20 cellular contexts compared by ENCODE assay signal in the genomic region with DNA sequence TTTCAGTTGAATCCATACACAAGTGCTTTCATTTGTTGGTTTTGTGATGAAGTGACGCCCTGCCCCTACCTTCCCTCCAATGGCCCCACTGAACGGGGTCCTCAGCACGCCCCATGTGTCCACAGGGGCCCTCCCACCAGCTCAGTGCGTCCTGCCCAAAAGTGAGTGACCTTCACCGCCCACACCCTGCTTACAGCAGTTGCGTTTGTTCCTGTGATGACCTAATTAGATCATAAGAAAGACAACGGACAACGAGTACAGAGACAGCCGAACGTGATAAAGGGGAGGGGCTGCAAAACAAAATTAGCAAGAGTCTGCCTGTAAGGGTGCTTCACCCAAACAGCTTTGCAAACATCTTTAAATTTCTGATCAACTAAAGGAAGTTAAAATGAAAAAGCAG. TPM values are rescaled to one million over a fixed set of nuclear protein-coding genes. Genes with fewer than 3 reads are reported as not detected.
DNase-seq lines count a peak whose midpoint lies in the region; ATAC-seq, FAIRE-seq and TF ChIP-seq lines count a peak whose summit lies in the region.
"Had no signal": no experiment of that assay in that cellular context is flagged by ENCODE, and none has a peak within 500 bp of the region (broad histone marks: within the 10 kb centered on the region; RNA-seq: fewer than 3 reads in every experiment).

No MANE protein-coding gene starts in this region.

- intact Hi-C loops in natural killer cell (cut with micrococcal nuclease) = loop anchor here (10.0 kb wide), 1 partner anchor 60 kb away; no protein-coding TSS in a partner anchor

- no peak overlapping the region for H3K4me3 ChIP-seq in fibroblast of villous mesenchyme (ENCODE audit: low read depth, low read length)
- H3K4me3 ChIP-seq: GM12878, GM23338 had no signal

- H3K9me3 Mint-ChIP-seq in natural killer cell (peaks cover 10% of the 10 kb centered on the region in 2 donors), neural crest cell (peaks cover 8% of the 10 kb centered on the region)
- peaks cover 6% of the 10 kb centered on the region for H3K9me3 Mint-ChIP-seq in natural killer cell treated with Interleukin-12 subunit alpha and Interleukin-12 subunit beta and Interleukin-15 and Interleukin-18, amount 100 ng/mL, for 72 hours

- H3K27ac Mint-ChIP-seq in natural killer cell (peak overlapping the region; percentile 49 to 70), neural crest cell (ENCODE audit: unreplicated experiment) (peak overlapping the region; percentile 2)
- H3K27ac Mint-ChIP-seq in natural killer cell treated with Interleukin-12 subunit alpha and Interleukin-12 subunit beta and Interleukin-15 and Interleukin-18, amount 100 ng/mL, for 72 hours = no peak overlapping the region
- H3K27ac Mint-ChIP-seq: GM23338 had no signal

- H3K36me3 Mint-ChIP-seq in natural killer cell (peaks cover 8% of the 10 kb centered on the region), neural crest cell (ENCODE audit: low read depth) (peaks cover 13% of the 10 kb centered on the region)
- H3K36me3 Mint-ChIP-seq in natural killer cell treated with Interleukin-12 subunit alpha and Interleukin-12 subunit beta and Interleukin-15 and Interleukin-18, amount 100 ng/mL, for 72 hours = peaks cover 7% of the 10 kb centered on the region

- H3K4me3 Mint-ChIP-seq in natural killer cell (no peak overlapping the region), neural crest cell (no peak overlapping the region)
- no peak overlapping the region for H3K4me3 Mint-ChIP-seq in natural killer cell treated with Interleukin-12 subunit alpha and Interleukin-12 subunit beta and Interleukin-15 and Interleukin-18, amount 100 ng/mL, for 72 hours
- H3K4me3 Mint-ChIP-seq: CD4-positive, CD25-positive, alpha-beta regulatory T cell; CD8-positive, alpha-beta T cell; GM23338; H9 had no signal

- peaks cover 0 to 19% of the 10 kb centered on the region in 2 donors for H3K4me1 Mint-ChIP-seq in natural killer cell
- peaks cover 11 to 17% of the 10 kb centered on the region in 2 donors for H3K4me1 Mint-ChIP-seq in natural killer cell treated with Interleukin-12 subunit alpha and Interleukin-12 subunit beta and Interleukin-15 and Interleukin-18, amount 100 ng/mL, for 72 hours (ENCODE audit: low read depth in 2 of 2)
- H3K4me1 Mint-ChIP-seq in neural crest cell = peaks cover 21% of the 10 kb centered on the region
- H3K4me1 Mint-ChIP-seq: GM23338, H9 had no signal

- DNase-seq in natural killer cell (no peak), fibroblast of villous mesenchyme (ENCODE audit: low read depth) (peak; percentile 30), neural crest cell (ENCODE audit: low read depth, low spot score) (no peak), NOMO-1 treated with dmso at 0.1 percent for 144 hours (lab: John Stamatoyannopoulos, UW; ENCODE audit: unreplicated experiment) (no peak), GM12891 (ENCODE audit: insufficient read length, low spot score) (no peak), 8988T (no peak)
- DNase-seq in natural killer cell treated with Interleukin-12 subunit alpha and Interleukin-12 subunit beta and Interleukin-15 and Interleukin-18, amount 100 ng/mL, for 72 hours (ENCODE audit: low spot score) = no peak
- DNase-seq: C1 segment of cervical spinal cord; CD4-positive, CD25-positive, alpha-beta regulatory T cell; CD8-positive, alpha-beta T cell; DMS 273 treated with DMSO at 0.1 percent for 48 hours; DMS79; EL; GDM1; H9 had no signal

- TF ChIP-seq CTCF in natural killer cell (IDR thresholded peaks at IDR 0.05) = no peak
- TF ChIP-seq CTCF in fibroblast of villous mesenchyme (IDR thresholded peaks at IDR 0.05; ENCODE audit: insufficient read depth, low read depth, low read length) = no peak
- TF ChIP-seq CTCF in neural crest cell (conservative IDR thresholded peaks at IDR 0.05) = no peak

- no peak for TF ChIP-seq POLR2A in GM12891 (IDR thresholded peaks at IDR 0.05; ENCODE audit: low read depth, low read length)

- H3K27me3 Mint-ChIP-seq in natural killer cell (ENCODE audit: low read depth in 2 of 2) (no peaks in the 10 kb centered on the region), neural crest cell (ENCODE audit: low read depth) (no peaks in the 10 kb centered on the region)
- no peaks in the 10 kb centered on the region for H3K27me3 Mint-ChIP-seq in natural killer cell treated with Interleukin-12 subunit alpha and Interleukin-12 subunit beta and Interleukin-15 and Interleukin-18, amount 100 ng/mL, for 72 hours
- H3K27me3 Mint-ChIP-seq: CD4-positive, CD25-positive, alpha-beta regulatory T cell had no signal

- no peak for ATAC-seq in natural killer cell
- ATAC-seq in natural killer cell treated with Interleukin-12 subunit alpha and Interleukin-12 subunit beta and Interleukin-15 and Interleukin-18, amount 100 ng/mL, for 72 hours = no peak
- ATAC-seq: CD8-positive, alpha-beta T cell; GM12878; GM23338; HCT116 had no signal

- no peak for FAIRE-seq in GM12891 (lab: Jason Lieb, UNC)
- FAIRE-seq: D721Med, GM12878, GM18507 had no signal

TF ChIP-seq in GM12891, 5 proteins besides CTCF, POLR2A, EP300 and RAD21:
- no peak for TF ChIP-seq POLR2AphosphoS5 (IDR thresholded peaks at IDR 0.05; ENCODE audit: low read depth, low read length)
- TF ChIP-seq PAX5 (IDR thresholded peaks at IDR 0.05; ENCODE audit: insufficient read depth, low read length, severe bottlenecking) = no peak

RNA-seq across cellular contexts. Expression of a gene that starts 38.2 kb away (rescaled TPM):
- total RNA-seq in natural killer cell (under 1 TPM in 1 of 3 donors, not detected in 2; 0.09 TPM), fibroblast of villous mesenchyme (not detected in 2 replicates), neural crest cell (not detected in 2 replicates)
- total RNA-seq in natural killer cell treated with Interleukin-12 subunit alpha and Interleukin-12 subunit beta and Interleukin-15 and Interleukin-18, amount 100 ng/mL, for 72 hours = under 1 TPM in 1 of 2 donors, not detected in 1; 0.11 TPM
- 0.10 TPM for polyA plus RNA-seq in GM12891 (2012; ENCODE audit: low read depth, missing spikeins)
- polyA plus RNA-seq: GM12878 had no signal

Comparison
In these comparisons a context has a peak if more than half of its experiments do, and no peak if none do; other contexts are left out.
1. H3K27ac Mint-ChIP-seq: peak in natural killer cell (2 of 2) and neural crest cell (single experiment); none in natural killer cell treated with Interleukin-12 subunit alpha and Interleukin-12 subunit beta and Interleukin-15 and Interleukin-18, amount 100 ng/mL, for 72 hours (0 of 2).